19 cellular contexts compared by ENCODE assay signal in the genomic region with DNA sequence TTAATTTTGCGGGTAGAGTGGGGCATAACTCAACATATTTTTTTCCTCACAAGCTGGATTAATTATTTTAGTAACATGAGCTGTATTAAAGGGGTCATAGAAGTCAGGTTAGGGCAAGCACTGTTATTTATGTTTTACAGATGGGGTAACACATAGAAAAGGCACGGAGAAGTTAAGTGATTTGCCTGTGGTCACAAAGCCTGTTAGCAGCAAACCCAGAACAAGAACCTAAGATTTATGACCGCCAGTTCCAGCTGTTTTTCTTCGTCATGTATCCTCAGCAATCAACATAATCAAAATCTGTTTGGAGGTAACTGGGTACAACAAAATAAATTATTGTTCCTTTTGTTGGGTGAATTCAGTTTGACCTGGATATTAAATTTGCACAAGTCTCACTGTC.
"Had no signal": no experiment of that assay in that cellular context is flagged by ENCODE, and none has a peak within 500 bp of the region (broad histone marks: within the 10 kb centered on the region; RNA-seq: fewer than 3 reads in every experiment).

No MANE protein-coding gene starts in this region.

- ATAC-seq: gastroesophageal sphincter, heart right ventricle, left cardiac atrium, lower lobe of right lung, pancreas, sciatic nerve had no signal

- H3K36me3 ChIP-seq: ascending aorta, gastroesophageal sphincter, heart right ventricle, lower lobe of right lung, pancreas, tibial artery, vagina had no signal

- H3K9me3 Mint-ChIP-seq: activated naive CD4-positive, alpha-beta T cell treated with anti-CD3 and anti-CD28 coated beads, Interleukin-2, amount 10 ng/mL, durations not matched to agents 7 days and 5 days; naive B cell; stimulated activated effector memory CD8-positive, alpha-beta T cell treated with anti-CD3 and anti-CD28 coated beads, Interleukin-12 subunit alpha, Interleukin-12 subunit beta, amount 100 ng/mL, for 72 hours had no signal

- H3K27ac ChIP-seq: ascending aorta, gastroesophageal sphincter, heart right ventricle, lower lobe of right lung, pancreas, tibial artery, vagina had no signal

- H3K27ac Mint-ChIP-seq: activated naive CD4-positive, alpha-beta T cell treated with anti-CD3 and anti-CD28 coated beads, Interleukin-2, amount 10 ng/mL, durations not matched to agents 7 days and 5 days; dendritic cell treated with granulocyte-macrophage colony-stimulating factor and Interleukin-4, amounts not matched to agents 40 ng/mL and 50 ng/mL, for 4 days; naive B cell; stimulated activated effector memory CD8-positive, alpha-beta T cell treated with anti-CD3 and anti-CD28 coated beads, Interleukin-12 subunit alpha, Interleukin-12 subunit beta, amount 100 ng/mL, for 72 hours had no signal

- H3K4me3 ChIP-seq: ascending aorta, gastroesophageal sphincter, heart right ventricle, lower lobe of right lung, pancreas, tibial artery, vagina had no signal

- DNase-seq: activated CD4-positive, alpha-beta T cell treated with anti-CD3 and anti-CD28 coated beads, Interleukin-2, amount 50 U/mL, for 4 hours; activated CD4-positive, CD25-positive, alpha-beta regulatory T cell treated with anti-CD3 and anti-CD28 coated beads, Interleukin-2, amount 50 U/mL, for 72 hours; activated naive CD4-positive, alpha-beta T cell treated with anti-CD3 and anti-CD28 coated beads, Interleukin-2, amount 10 ng/mL, durations not matched to agents 7 days and 5 days; effector memory CD4-positive, alpha-beta T cell; heart right ventricle; left cardiac atrium; lower lobe of right lung; naive B cell; pancreas; stimulated activated CD4-positive, alpha-beta T cell treated with anti-CD3 and anti-CD28 coated beads, Interleukin-1b, Interleukin-23, amount 100 ng/mL, for 48 hours; T-helper 9 cell; tibial artery had no signal

- H3K4me1 ChIP-seq: ascending aorta, gastroesophageal sphincter, lower lobe of right lung, pancreas, tibial artery, vagina had no signal

- H3K9me3 ChIP-seq: ascending aorta, gastroesophageal sphincter, heart right ventricle, lower lobe of right lung, pancreas, vagina had no signal

- H3K4me3 Mint-ChIP-seq: activated naive CD4-positive, alpha-beta T cell treated with anti-CD3 and anti-CD28 coated beads, Interleukin-2, amount 10 ng/mL, durations not matched to agents 7 days and 5 days; dendritic cell treated with granulocyte-macrophage colony-stimulating factor and Interleukin-4, amounts not matched to agents 40 ng/mL and 50 ng/mL, for 4 days; naive B cell; stimulated activated effector memory CD8-positive, alpha-beta T cell treated with anti-CD3 and anti-CD28 coated beads, Interleukin-12 subunit alpha, Interleukin-12 subunit beta, amount 100 ng/mL, for 72 hours had no signal

- FAIRE-seq: bronchial epithelial cell, pancreas had no signal

- H3K36me3 Mint-ChIP-seq: activated naive CD4-positive, alpha-beta T cell treated with anti-CD3 and anti-CD28 coated beads, Interleukin-2, amount 10 ng/mL, durations not matched to agents 7 days and 5 days; stimulated activated effector memory CD8-positive, alpha-beta T cell treated with anti-CD3 and anti-CD28 coated beads, Interleukin-12 subunit alpha, Interleukin-12 subunit beta, amount 100 ng/mL, for 72 hours had no signal

- H3K27me3 ChIP-seq: ascending aorta, pancreas, vagina had no signal
